Comparison of ENCODE assay signal across 1 cellular context in genomic region chr1:169586067-169586394, GRCh38.
TF ChIP-seq lines count a peak whose summit lies in the region.

No MANE protein-coding gene starts in this region.

TF ChIP-seq in HCT116, 20 proteins besides CTCF, POLR2A, EP300 and RAD21 (continued from another document):
- TF ChIP-seq POLR2AphosphoS5 (IDR thresholded peaks at IDR 0.05; ENCODE audit: low read depth, low read length) (no peak), ZBTB33 (IDR thresholded peaks at IDR 0.05; ENCODE audit: extremely low read depth, insufficient replicate concordance, low read length) (no peak), FOSL1 (IDR thresholded peaks at IDR 0.05; ENCODE audit: low read depth) (no peak), CEBPB (IDR thresholded peaks at IDR 0.05; ENCODE audit: low read depth) (no peak), YY1 (IDR thresholded peaks at IDR 0.05; ENCODE audit: extremely low read depth, insufficient replicate concordance, low read depth, low read length) (no peak), EGR1 (IDR thresholded peaks at IDR 0.05; ENCODE audit: low read depth) (no peak), ELF1 (IDR thresholded peaks at IDR 0.05; ENCODE audit: borderline replicate concordance, low read depth) (no peak), EZH2 (IDR thresholded peaks at IDR 0.05) (no peak)
- TF ChIP-seq, protein P1, sequence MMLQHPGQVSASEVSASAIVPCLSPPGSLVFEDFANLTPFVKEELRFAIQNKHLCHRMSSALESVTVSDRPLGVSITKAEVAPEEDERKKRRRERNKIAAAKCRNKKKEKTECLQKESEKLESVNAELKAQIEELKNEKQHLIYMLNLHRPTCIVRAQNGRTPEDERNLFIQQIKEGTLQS (IDR thresholded peaks at IDR 0.05), result no peak
TF ChIP-seq in HCT116: peak in this region for 0.
